In the genomic region with DNA sequence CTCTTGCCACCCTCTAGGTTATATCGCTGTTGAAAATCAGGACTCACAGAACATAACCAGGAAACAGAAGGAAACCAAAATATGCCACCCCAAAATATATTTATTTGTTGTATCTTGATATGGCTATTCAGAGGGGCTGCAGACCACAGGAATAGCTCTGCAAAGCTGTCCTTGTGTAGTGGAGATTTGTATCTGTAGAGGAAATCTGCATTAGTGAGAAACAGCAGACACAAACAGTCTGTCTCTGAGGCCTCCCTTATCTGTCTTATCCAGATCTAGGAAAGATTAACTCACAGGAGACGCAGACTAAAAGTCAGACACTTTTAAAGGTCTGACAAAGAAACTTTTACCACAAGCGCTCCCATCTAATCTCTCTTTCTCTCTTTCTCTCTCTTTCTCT, we compare ENCODE assay signal across 26 cellular contexts. TPM values are rescaled to one million over a fixed set of nuclear protein-coding genes. Genes with fewer than 3 reads are reported as not detected.
DNase-seq lines count a peak whose midpoint lies in the region; ATAC-seq and TF ChIP-seq lines count a peak whose summit lies in the region.
"Had no signal": no experiment of that assay in that cellular context is flagged by ENCODE, and none has a peak within 500 bp of the region (broad histone marks: within the 10 kb centered on the region; RNA-seq: fewer than 3 reads in every experiment).

No MANE protein-coding gene starts in this region.

- no peaks in the 10 kb centered on the region for H3K9me3 ChIP-seq in cardiac muscle cell (ENCODE audit: low read depth)
- H3K9me3 ChIP-seq in mesenchymal stem cell (ENCODE audit: control insufficient read depth, low read length): no peaks in the 10 kb centered on the region
- no peaks in the 10 kb centered on the region for H3K9me3 ChIP-seq in thyroid gland
- H3K9me3 ChIP-seq: breast epithelium, esophagus squamous epithelium, gastrocnemius medialis, neutrophil, upper lobe of left lung had no signal

- ATAC-seq in left ventricle myocardium superior (no peak), GM18867 (IDR thresholded peaks at IDR 0.05; ENCODE audit: unreplicated experiment) (no peak)
- peak; percentile 28 for ATAC-seq in activated naive CD8-positive, alpha-beta T cell treated with anti-CD3 and anti-CD28 coated beads, Interleukin-2, amount 50 U/mL, for 24 hours
- ATAC-seq: activated CD8-positive, alpha-beta T cell treated with anti-CD3 and anti-CD28 coated beads for 36 hours; CD8-positive, alpha-beta T cell; gastrocnemius medialis; stimulated activated naive CD8-positive, alpha-beta T cell treated with anti-CD3 and anti-CD28 coated beads, Interleukin-15, amount 100 ng/mL, for 72 hours had no signal

- no peak overlapping the region for H2BK5ac ChIP-seq in mesenchymal stem cell (ENCODE audit: low read depth, low read length, poor library complexity, severe bottlenecking)

- peaks cover 13% of the 10 kb centered on the region for H3K4me1 Mint-ChIP-seq in activated naive CD8-positive, alpha-beta T cell treated with anti-CD3 and anti-CD28 coated beads, Interleukin-2, amount 50 U/mL, for 24 hours

- H3K4ac ChIP-seq in mesenchymal stem cell (ENCODE audit: low read depth in 1 of 2, low read length in 2 of 2): no peak overlapping the region

- WGBS in mesenchymal stem cell: 32% methylated on average over 3 of the region's 3 CpGs
- WGBS in thyroid gland, 2 donors: 81% methylated on average over 3 of the region's 3 CpGs

- H3K9me3 Mint-ChIP-seq in activated naive CD8-positive, alpha-beta T cell treated with anti-CD3 and anti-CD28 coated beads, Interleukin-2, amount 50 U/mL, for 24 hours: no peaks in the 10 kb centered on the region
- H3K9me3 Mint-ChIP-seq: activated CD8-positive, alpha-beta T cell treated with anti-CD3 and anti-CD28 coated beads for 36 hours; CD8-positive, alpha-beta T cell; stimulated activated naive CD8-positive, alpha-beta T cell treated with anti-CD3 and anti-CD28 coated beads, Interleukin-15, amount 100 ng/mL, for 72 hours had no signal

- no peak overlapping the region for H2AK5ac ChIP-seq in mesenchymal stem cell (ENCODE audit: low read length, severe bottlenecking)

- no peak overlapping the region for H3K23ac ChIP-seq in mesenchymal stem cell (ENCODE audit: low read length in 2 of 2)

- intact Hi-C loops in left ventricle myocardium superior (cut with micrococcal nuclease) (no loop called here), thyroid gland (cut with DNase I) (no loop called here)

- H3K4me1 ChIP-seq in cardiac muscle cell (ENCODE audit: low read depth) (peaks cover 5% of the 10 kb centered on the region), mesenchymal stem cell (ENCODE audit: control insufficient read depth, insufficient read depth, low read depth, low read length) (no peaks in the 10 kb centered on the region), thyroid gland (no peaks in the 10 kb centered on the region)
- H3K4me1 ChIP-seq: breast epithelium, gastrocnemius medialis had no signal

- H3K79me1 ChIP-seq in mesenchymal stem cell (replicated peaks; ENCODE audit: low read length, poor library complexity, severe bottlenecking): no peaks in the 10 kb centered on the region

- TF ChIP-seq POLR2A in thyroid gland (IDR thresholded peaks at IDR 0.05): no peak

- no peak overlapping the region for H4K8ac ChIP-seq in mesenchymal stem cell (ENCODE audit: low read length)

- TF ChIP-seq CTCF in cardiac muscle cell (IDR thresholded peaks at IDR 0.05; ENCODE audit: low read depth, low read length) (no peak), GM13977 (IDR thresholded peaks at IDR 0.05; ENCODE audit: extremely low read depth, insufficient read depth, missing control alignments) (no peak), thyroid gland (IDR thresholded peaks at IDR 0.05) (no peak)

- H3K4me3 Mint-ChIP-seq in activated naive CD8-positive, alpha-beta T cell treated with anti-CD3 and anti-CD28 coated beads, Interleukin-2, amount 50 U/mL, for 24 hours: no peak overlapping the region
- H3K4me3 Mint-ChIP-seq: activated CD8-positive, alpha-beta T cell treated with anti-CD3 and anti-CD28 coated beads for 36 hours; CD8-positive, alpha-beta T cell; stimulated activated naive CD8-positive, alpha-beta T cell treated with anti-CD3 and anti-CD28 coated beads, Interleukin-15, amount 100 ng/mL, for 72 hours had no signal

- H3K36me3 ChIP-seq in cardiac muscle cell (no peaks in the 10 kb centered on the region), mesenchymal stem cell (ENCODE audit: control insufficient read depth in 1 of 2, insufficient read depth in 2 of 2, low read depth in 1 of 2, low read length in 2 of 2) (no peaks in the 10 kb centered on the region), thyroid gland (no peaks in the 10 kb centered on the region)
- H3K36me3 ChIP-seq: breast epithelium, esophagus squamous epithelium, gastrocnemius medialis, neutrophil, upper lobe of left lung had no signal

- H3K9ac ChIP-seq in mesenchymal stem cell (ENCODE audit: low read length): no peak overlapping the region
- H3K9ac ChIP-seq: KMS-11 had no signal

- H3K27ac ChIP-seq in cardiac muscle cell (peak overlapping the region; percentile 36), mesenchymal stem cell (ENCODE audit: low read length, poor library complexity, severe bottlenecking) (no peak overlapping the region), thyroid gland (no peak overlapping the region)
- H3K27ac ChIP-seq: breast epithelium, coronary artery, esophagus squamous epithelium, gastrocnemius medialis, KMS-11, neutrophil, RWPE1, upper lobe of left lung had no signal

- no peak overlapping the region for H3K14ac ChIP-seq in mesenchymal stem cell (ENCODE audit: low read length in 2 of 2)

- H2BK15ac ChIP-seq in mesenchymal stem cell (ENCODE audit: low read depth, poor library complexity, severe bottlenecking): no peak overlapping the region

- H2BK12ac ChIP-seq in mesenchymal stem cell (ENCODE audit: low read length in 2 of 2): no peak overlapping the region

- no peak overlapping the region for H3K4me2 ChIP-seq in mesenchymal stem cell (ENCODE audit: low read length, poor library complexity, severe bottlenecking)
- H3K4me2 ChIP-seq: KMS-11 had no signal

- no peak overlapping the region for H2BK120ac ChIP-seq in mesenchymal stem cell (ENCODE audit: low read depth, low read length)

- in situ Hi-C loops in GM13977 (cut with MboI; ENCODE audit: low pct_unique_long_range_greater_than_20kb, low sequenced_read_pairs, unreplicated experiment): loop anchor here (25.0 kb wide), 2 partner anchors 190 to 440 kb away; no protein-coding TSS in a partner anchor

- H2AFZ ChIP-seq in mesenchymal stem cell (ENCODE audit: low read depth, low read length): peak overlapping the region; percentile 61

- H3K18ac ChIP-seq in mesenchymal stem cell (ENCODE audit: low read depth in 1 of 2, low read length in 2 of 2): no peak overlapping the region

- no peaks in the 10 kb centered on the region for H3K36me3 Mint-ChIP-seq in activated naive CD8-positive, alpha-beta T cell treated with anti-CD3 and anti-CD28 coated beads, Interleukin-2, amount 50 U/mL, for 24 hours (ENCODE audit: low read depth)
- H3K36me3 Mint-ChIP-seq: CD8-positive, alpha-beta T cell had no signal

- H3K27ac Mint-ChIP-seq in activated naive CD8-positive, alpha-beta T cell treated with anti-CD3 and anti-CD28 coated beads, Interleukin-2, amount 50 U/mL, for 24 hours: no peak overlapping the region
- H3K27ac Mint-ChIP-seq: activated CD8-positive, alpha-beta T cell treated with anti-CD3 and anti-CD28 coated beads for 36 hours; CD8-positive, alpha-beta T cell; stimulated activated naive CD8-positive, alpha-beta T cell treated with anti-CD3 and anti-CD28 coated beads, Interleukin-15, amount 100 ng/mL, for 72 hours had no signal

- H3K27me3 Mint-ChIP-seq in activated naive CD8-positive, alpha-beta T cell treated with anti-CD3 and anti-CD28 coated beads, Interleukin-2, amount 50 U/mL, for 24 hours: no peaks in the 10 kb centered on the region
- H3K27me3 Mint-ChIP-seq: activated CD8-positive, alpha-beta T cell treated with anti-CD3 and anti-CD28 coated beads for 36 hours; stimulated activated naive CD8-positive, alpha-beta T cell treated with anti-CD3 and anti-CD28 coated beads, Interleukin-15, amount 100 ng/mL, for 72 hours had no signal

- DNase-seq in cardiac muscle cell (ENCODE audit: low read depth in 1 of 2, low spot score in 1 of 2) (no peak), left ventricle myocardium superior (no peak), mesenchymal stem cell (peak; percentile 23), GM13977 (ENCODE audit: low spot score) (no peak), thyroid gland (no peak), SHP77 treated with DMSO at 0.1 percent for 48 hours (lab: John Stamatoyannopoulos, UW) (no peak)
- no peak for DNase-seq in activated naive CD8-positive, alpha-beta T cell treated with anti-CD3 and anti-CD28 coated beads, Interleukin-2, amount 50 U/mL, for 24 hours
- DNase-seq: activated CD4-positive, alpha-beta T cell treated with anti-CD3 and anti-CD28 coated beads for 1 hour; activated CD8-positive, alpha-beta T cell treated with anti-CD3 and anti-CD28 coated beads for 36 hours; activated gamma-delta T cell; CD8-positive, alpha-beta T cell; esophagus squamous epithelium; gastrocnemius medialis; GOT3; hypothalamus; MV-4-11; NCI-H2171 treated with DMSO at 0.1 percent for 48 hours; NCI-H524; stimulated activated naive CD8-positive, alpha-beta T cell treated with anti-CD3 and anti-CD28 coated beads, Interleukin-15, amount 100 ng/mL, for 72 hours; upper lobe of left lung had no signal

- no peak overlapping the region for H3K4me3 ChIP-seq in cardiac muscle cell
- no peak overlapping the region for H3K4me3 ChIP-seq in mesenchymal stem cell (ENCODE audit: insufficient read depth in 1 of 2, low read depth in 1 of 2, low read length in 2 of 2)
- no peak overlapping the region for H3K4me3 ChIP-seq in thyroid gland (replicated peaks in 1 of 3)
- H3K4me3 ChIP-seq: breast epithelium, coronary artery, esophagus squamous epithelium, gastrocnemius medialis, upper lobe of left lung had no signal

- no peaks in the 10 kb centered on the region for H3K27me3 ChIP-seq in cardiac muscle cell
- H3K27me3 ChIP-seq in mesenchymal stem cell (ENCODE audit: control insufficient read depth in 1 of 2, insufficient read depth in 1 of 2, low read length in 2 of 2): no peaks in the 10 kb centered on the region
- H3K27me3 ChIP-seq in thyroid gland: no peaks in the 10 kb centered on the region
- H3K27me3 ChIP-seq: breast epithelium, esophagus squamous epithelium, gastrocnemius medialis, neutrophil, upper lobe of left lung had no signal

- no peak overlapping the region for H4K91ac ChIP-seq in mesenchymal stem cell (ENCODE audit: low read length)

RNA-seq across cellular contexts. Expression of gene CEMIP2, which starts 54.1 kb away (rescaled TPM):
- total RNA-seq in cardiac muscle cell (16.5 and 39.4 TPM in 2 replicates), left ventricle myocardium superior (8.7 TPM), thyroid gland (100 to 1,000 TPM in 1 of 4 donors, 10 to 100 TPM in 3; 29.6 to 111 (median 34.0) TPM)
- polyA plus RNA-seq in cardiac muscle cell: 15.9 and 17.1 TPM in 2 replicates
- polyA plus RNA-seq in mesenchymal stem cell (2013, experiment 1 of 2): 41.7 TPM
- 41.7 TPM for polyA plus RNA-seq in mesenchymal stem cell (2013, experiment 2 of 2)
